ENCODE assay signal across 1 cellular context in the genomic region with DNA sequence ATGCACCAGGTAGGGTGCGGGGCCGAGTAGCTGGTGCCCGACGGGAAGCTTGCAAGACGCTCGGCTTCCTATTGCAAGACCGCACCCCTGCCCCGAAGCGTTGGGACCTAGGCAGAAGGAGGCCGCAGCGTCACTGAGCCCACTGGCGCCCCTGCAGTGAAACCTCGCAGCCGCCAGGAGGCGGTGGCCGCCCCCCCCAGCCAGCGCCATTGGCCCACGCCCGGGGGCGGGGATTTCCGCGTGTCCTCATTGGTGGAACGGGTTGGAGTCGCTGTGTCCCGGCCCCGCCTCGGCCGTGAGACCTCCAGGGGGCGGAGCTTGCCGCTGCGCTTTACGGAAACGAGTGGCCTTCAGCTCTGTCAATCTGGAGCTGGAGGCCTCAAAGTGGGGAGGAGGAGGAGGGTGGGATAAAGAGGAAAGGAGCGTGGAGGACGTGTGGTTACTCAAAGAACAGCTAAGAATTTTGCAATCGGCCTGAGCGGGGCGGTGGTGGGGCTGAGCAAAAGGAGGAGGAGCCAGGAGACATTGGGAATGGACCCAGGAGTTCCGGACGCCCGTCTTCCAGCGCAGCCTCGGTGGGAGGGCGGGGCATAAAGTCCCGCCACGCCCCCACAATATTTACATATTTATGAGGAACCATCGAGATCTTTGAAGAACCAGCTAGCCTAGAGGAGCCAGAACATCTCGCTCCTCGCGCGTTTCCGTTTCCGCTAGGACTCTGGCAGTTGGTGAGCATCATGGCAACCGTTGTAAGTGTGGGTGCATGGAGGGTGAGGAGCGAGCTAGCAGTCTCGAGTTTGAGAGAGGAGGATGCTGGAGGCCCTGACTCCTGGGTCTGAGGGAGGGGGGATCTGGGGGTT.
A peak's percentile ranks its signal among the peaks of the same experiment; 100 is the strongest.
TF ChIP-seq lines count a peak whose summit lies in the region.

A gene (minus strand): TSS at position 135 of the 860 bp plus-strand sequence. CDS start 197 bp downstream, outside the sequence.
A gene (plus strand): TSS at position 713 of the 860 bp plus-strand sequence. CDS start 25 bp downstream, at position 738.

TF ChIP-seq in HCT116, 20 proteins besides CTCF, POLR2A, EP300 and RAD21 (continued from another document):
- TF ChIP-seq, protein P1, sequence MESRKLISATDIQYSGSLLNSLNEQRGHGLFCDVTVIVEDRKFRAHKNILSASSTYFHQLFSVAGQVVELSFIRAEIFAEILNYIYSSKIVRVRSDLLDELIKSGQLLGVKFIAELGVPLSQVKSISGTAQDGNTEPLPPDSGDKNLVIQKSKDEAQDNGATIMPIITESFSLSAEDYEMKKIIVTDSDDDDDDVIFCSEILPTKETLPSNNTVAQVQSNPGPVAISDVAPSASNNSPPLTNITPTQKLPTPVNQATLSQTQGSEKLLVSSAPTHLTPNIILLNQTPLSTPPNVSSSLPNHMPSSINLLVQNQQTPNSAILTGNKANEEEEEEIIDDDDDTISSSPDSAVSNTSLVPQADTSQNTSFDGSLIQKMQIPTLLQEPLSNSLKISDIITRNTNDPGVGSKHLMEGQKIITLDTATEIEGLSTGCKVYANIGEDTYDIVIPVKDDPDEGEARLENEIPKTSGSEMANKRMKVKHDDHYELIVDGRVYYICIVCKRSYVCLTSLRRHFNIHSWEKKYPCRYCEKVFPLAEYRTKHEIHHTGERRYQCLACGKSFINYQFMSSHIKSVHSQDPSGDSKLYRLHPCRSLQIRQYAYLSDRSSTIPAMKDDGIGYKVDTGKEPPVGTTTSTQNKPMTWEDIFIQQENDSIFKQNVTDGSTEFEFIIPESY (IDR thresholded peaks at IDR 0.05; ENCODE audit: extremely low read depth, insufficient replicate concordance, low read length), result no peak
- TF ChIP-seq EGR1 (IDR thresholded peaks at IDR 0.05; ENCODE audit: low read depth) (peak; percentile 71), CEBPB (IDR thresholded peaks at IDR 0.05; ENCODE audit: low read depth) (no peak; the same call in 1 of the 2 replicates), FOSL1 (IDR thresholded peaks at IDR 0.05; ENCODE audit: low read depth) (no peak), SIN3A (IDR thresholded peaks at IDR 0.05; ENCODE audit: low read depth) (peak; percentile 63; the same call in 1 of the 2 replicates), EZH2phosphoT487 (IDR thresholded peaks at IDR 0.05; ENCODE audit: borderline replicate concordance) (no peak), CBX3 (IDR thresholded peaks at IDR 0.05; ENCODE audit: low read depth) (no peak), YY1 (IDR thresholded peaks at IDR 0.05; ENCODE audit: extremely low read depth, insufficient replicate concordance, low read depth, low read length) (peak; percentile 89), EZH2 (IDR thresholded peaks at IDR 0.05) (no peak), SP1 (IDR thresholded peaks at IDR 0.05; ENCODE audit: low read depth) (peak; percentile 96), ZNF274 (IDR thresholded peaks at IDR 0.05; ENCODE audit: low read depth, low read length) (no peak), SRF (IDR thresholded peaks at IDR 0.05; ENCODE audit: low read depth) (no peak), POLR2AphosphoS5 (IDR thresholded peaks at IDR 0.05; ENCODE audit: low read depth, low read length) (peak; percentile 96), TCF7L2 (IDR thresholded peaks at IDR 0.05; ENCODE audit: borderline replicate concordance, extremely low read depth, insufficient read depth, insufficient read length) (peak; percentile 38)
- TF ChIP-seq, protein P2, sequence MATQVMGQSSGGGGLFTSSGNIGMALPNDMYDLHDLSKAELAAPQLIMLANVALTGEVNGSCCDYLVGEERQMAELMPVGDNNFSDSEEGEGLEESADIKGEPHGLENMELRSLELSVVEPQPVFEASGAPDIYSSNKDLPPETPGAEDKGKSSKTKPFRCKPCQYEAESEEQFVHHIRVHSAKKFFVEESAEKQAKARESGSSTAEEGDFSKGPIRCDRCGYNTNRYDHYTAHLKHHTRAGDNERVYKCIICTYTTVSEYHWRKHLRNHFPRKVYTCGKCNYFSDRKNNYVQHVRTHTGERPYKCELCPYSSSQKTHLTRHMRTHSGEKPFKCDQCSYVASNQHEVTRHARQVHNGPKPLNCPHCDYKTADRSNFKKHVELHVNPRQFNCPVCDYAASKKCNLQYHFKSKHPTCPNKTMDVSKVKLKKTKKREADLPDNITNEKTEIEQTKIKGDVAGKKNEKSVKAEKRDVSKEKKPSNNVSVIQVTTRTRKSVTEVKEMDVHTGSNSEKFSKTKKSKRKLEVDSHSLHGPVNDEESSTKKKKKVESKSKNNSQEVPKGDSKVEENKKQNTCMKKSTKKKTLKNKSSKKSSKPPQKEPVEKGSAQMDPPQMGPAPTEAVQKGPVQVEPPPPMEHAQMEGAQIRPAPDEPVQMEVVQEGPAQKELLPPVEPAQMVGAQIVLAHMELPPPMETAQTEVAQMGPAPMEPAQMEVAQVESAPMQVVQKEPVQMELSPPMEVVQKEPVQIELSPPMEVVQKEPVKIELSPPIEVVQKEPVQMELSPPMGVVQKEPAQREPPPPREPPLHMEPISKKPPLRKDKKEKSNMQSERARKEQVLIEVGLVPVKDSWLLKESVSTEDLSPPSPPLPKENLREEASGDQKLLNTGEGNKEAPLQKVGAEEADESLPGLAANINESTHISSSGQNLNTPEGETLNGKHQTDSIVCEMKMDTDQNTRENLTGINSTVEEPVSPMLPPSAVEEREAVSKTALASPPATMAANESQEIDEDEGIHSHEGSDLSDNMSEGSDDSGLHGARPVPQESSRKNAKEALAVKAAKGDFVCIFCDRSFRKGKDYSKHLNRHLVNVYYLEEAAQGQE (IDR thresholded peaks at IDR 0.05; ENCODE audit: low read depth), result no peak
- TF ChIP-seq, protein P3, sequence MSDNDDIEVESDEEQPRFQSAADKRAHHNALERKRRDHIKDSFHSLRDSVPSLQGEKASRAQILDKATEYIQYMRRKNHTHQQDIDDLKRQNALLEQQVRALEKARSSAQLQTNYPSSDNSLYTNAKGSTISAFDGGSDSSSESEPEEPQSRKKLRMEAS (IDR thresholded peaks at IDR 0.05), result peak; percentile 86
- TF ChIP-seq, protein P4, sequence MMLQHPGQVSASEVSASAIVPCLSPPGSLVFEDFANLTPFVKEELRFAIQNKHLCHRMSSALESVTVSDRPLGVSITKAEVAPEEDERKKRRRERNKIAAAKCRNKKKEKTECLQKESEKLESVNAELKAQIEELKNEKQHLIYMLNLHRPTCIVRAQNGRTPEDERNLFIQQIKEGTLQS (IDR thresholded peaks at IDR 0.05), result no peak
